Comparison of ENCODE assay signal across 11 cellular contexts in the genomic region with DNA sequence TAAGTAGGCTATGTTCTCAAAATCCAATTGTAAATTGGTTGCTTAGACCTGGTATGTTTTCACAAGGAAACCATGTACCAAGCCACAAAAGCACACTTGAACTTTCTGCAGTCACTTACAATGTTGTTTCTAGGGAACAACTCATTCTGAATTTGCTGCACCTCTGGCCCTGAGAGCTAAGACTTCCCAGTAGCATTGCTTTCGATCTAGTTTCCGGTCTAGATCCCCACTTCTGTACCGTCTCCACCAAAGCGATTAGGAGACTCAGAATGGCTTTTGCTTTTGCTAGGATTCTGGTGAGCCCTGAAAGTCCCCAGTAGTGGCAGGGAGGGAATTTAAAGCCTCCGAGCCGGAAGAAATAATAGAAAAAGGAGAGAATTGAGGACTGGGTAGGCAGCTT.
"Had no signal": no experiment of that assay in that cellular context is flagged by ENCODE, and none has a peak within 500 bp of the region (broad histone marks: within the 10 kb centered on the region; RNA-seq: fewer than 3 reads in every experiment).

No MANE protein-coding gene starts in this region.

- DNase-seq: activated CD4-positive, alpha-beta T cell treated with anti-CD3 and anti-CD28 coated beads, Interleukin-2, amount 10 ng/mL, durations not matched to agents 24 days and 14 days; activated CD8-positive, alpha-beta memory T cell treated with anti-CD3 and anti-CD28 coated beads for 24 hours; activated naive CD4-positive, alpha-beta T cell treated with anti-CD3 and anti-CD28 coated beads for 36 hours; dermis blood vessel endothelial cell; retina; stimulated activated CD4-positive, alpha-beta T cell treated with anti-CD3 and anti-CD28 coated beads, Interleukin-1b, Interleukin-23, amount 100 ng/mL, for 48 hours; stimulated activated naive CD4-positive, alpha-beta T cell; substantia nigra; T1000 had no signal

- H3K9me3 Mint-ChIP-seq: activated CD4-positive, alpha-beta T cell treated with anti-CD3 and anti-CD28 coated beads, Interleukin-2, amount 10 ng/mL, durations not matched to agents 24 days and 14 days; activated naive CD4-positive, alpha-beta T cell treated with anti-CD3 and anti-CD28 coated beads for 36 hours; central memory CD8-positive, alpha-beta T cell; memory B cell had no signal

- H3K27me3 Mint-ChIP-seq: activated CD4-positive, alpha-beta T cell treated with anti-CD3 and anti-CD28 coated beads, Interleukin-2, amount 10 ng/mL, durations not matched to agents 24 days and 14 days; central memory CD8-positive, alpha-beta T cell; memory B cell had no signal

- H3K4me3 Mint-ChIP-seq: activated CD4-positive, alpha-beta T cell treated with anti-CD3 and anti-CD28 coated beads, Interleukin-2, amount 10 ng/mL, durations not matched to agents 24 days and 14 days; activated naive CD4-positive, alpha-beta T cell treated with anti-CD3 and anti-CD28 coated beads for 36 hours; central memory CD8-positive, alpha-beta T cell; memory B cell had no signal

- H3K27ac Mint-ChIP-seq: activated CD4-positive, alpha-beta T cell treated with anti-CD3 and anti-CD28 coated beads, Interleukin-2, amount 10 ng/mL, durations not matched to agents 24 days and 14 days; activated naive CD4-positive, alpha-beta T cell treated with anti-CD3 and anti-CD28 coated beads for 36 hours; memory B cell had no signal

- H3K4me1 Mint-ChIP-seq: activated CD4-positive, alpha-beta T cell treated with anti-CD3 and anti-CD28 coated beads, Interleukin-2, amount 10 ng/mL, durations not matched to agents 24 days and 14 days had no signal
